Comparison of ENCODE assay signal across 21 cellular contexts in genomic region chr13:98962901-98963594, GRCh38. TPM values are rescaled to one million over a fixed set of nuclear protein-coding genes. Genes with fewer than 3 reads are reported as not detected.
DNase-seq lines count a peak whose midpoint lies in the region; ATAC-seq and TF ChIP-seq lines count a peak whose summit lies in the region.
"Had no signal": no experiment of that assay in that cellular context is flagged by ENCODE, and none has a peak within 500 bp of the region (broad histone marks: within the 10 kb centered on the region; RNA-seq: fewer than 3 reads in every experiment).

No MANE protein-coding gene starts in this region.

- TF ChIP-seq EP300 in gastroesophageal sphincter (IDR thresholded peaks at IDR 0.05), result no peak

- no peak for TF ChIP-seq POLR2A in gastroesophageal sphincter (IDR thresholded peaks at IDR 0.05)

- TF ChIP-seq CTCF in heart right ventricle (IDR thresholded peaks at IDR 0.05) (no peak), gastroesophageal sphincter (IDR thresholded peaks at IDR 0.05) (no peak)

- WGBS in heart right ventricle, 2 donors, result 74 to 82% methylated on average over 9 of the region's 9 CpGs
- 29 to 44% methylated on average over 2 to 3 of the region's 9 CpGs for WGBS in gastroesophageal sphincter (ENCODE audit: low coverage in 1 of 2), 2 donors

- H3K4me1 ChIP-seq in heart right ventricle (peaks cover 33 to 99% (median 76%) of the 10 kb centered on the region in 9 donors), gastroesophageal sphincter (peaks cover 2 to 94% (median 17%) of the 10 kb centered on the region in 3 donors), subcutaneous abdominal adipose tissue (ENCODE audit: control insufficient read depth in 5 of 5, insufficient read depth in 5 of 5, low read length in 5 of 5) (peaks cover 3 to 65% (median 25%) of the 10 kb centered on the region in 5 donors)
- H3K4me1 ChIP-seq: BE2C had no signal

- ATAC-seq in heart right ventricle (peak in 7 of 8 donors; percentile 18 to 55 (median 33)), Right ventricle myocardium inferior (no peak), gastroesophageal sphincter (peak; percentile 16), HG02759 (IDR thresholded peaks at IDR 0.05; ENCODE audit: unreplicated experiment) (no peak)
- ATAC-seq: Panc1 had no signal

- intact Hi-C loops in heart right ventricle (cut with DNase I), result loop anchor here in 1 of 10 donors (10.0 kb wide), 1 partner anchor 48 kb away; no protein-coding TSS in a partner anchor
- intact Hi-C loops in Right ventricle myocardium inferior (cut with DNase I), result loop anchor here (5.0 kb wide), 1 partner anchor 36 kb away; no protein-coding TSS in a partner anchor
- intact Hi-C loops in posterior vena cava (cut with DNase I), result no loop called here
- intact Hi-C loops in posterior cingulate gyrus (cut with DNase I), result no loop called here

- H3K4me3 ChIP-seq in heart right ventricle (no peak overlapping the region), gastroesophageal sphincter (no peak overlapping the region), subcutaneous abdominal adipose tissue (ENCODE audit: low read depth in 1 of 5, low read length in 5 of 5) (no peak overlapping the region)
- H3K4me3 ChIP-seq: MG63 had no signal

- H3K9me3 ChIP-seq in heart right ventricle (no peaks in the 10 kb centered on the region), gastroesophageal sphincter (no peaks in the 10 kb centered on the region), subcutaneous abdominal adipose tissue (ENCODE audit: control insufficient read depth in 5 of 5, low read length in 5 of 5) (no peaks in the 10 kb centered on the region)
- H3K9me3 ChIP-seq: BE2C, MG63 had no signal

- DNase-seq in heart right ventricle, result no peak
- no peak for DNase-seq in Right ventricle myocardium inferior (ENCODE audit: missing footprints)
- DNase-seq in posterior vena cava (ENCODE audit: low spot score), result peak; percentile 58
- DNase-seq in posterior cingulate gyrus, result no peak
- DNase-seq in SK-N-DZ (ENCODE audit: low spot score), result no peak
- DNase-seq: BE2C; CD4-positive, alpha-beta T cell; DMS153; GDM1; HCEC 1CT; Kasumi-1; MG63; NCI-H1048; NCI-H1436; NCI-H1930; NCI-H2171; NCI-H526 had no signal

- H3K9ac ChIP-seq in subcutaneous abdominal adipose tissue (ENCODE audit: low read length in 5 of 5), result no peak overlapping the region

- H3K36me3 ChIP-seq in heart right ventricle, result no peaks in the 10 kb centered on the region
- no peaks in the 10 kb centered on the region for H3K36me3 ChIP-seq in gastroesophageal sphincter
- peaks cover 0 to 2% (median 0%) of the 10 kb centered on the region in 5 donors for H3K36me3 ChIP-seq in subcutaneous abdominal adipose tissue (ENCODE audit: control insufficient read depth in 5 of 5, insufficient read depth in 5 of 5, low read length in 5 of 5)
- H3K36me3 ChIP-seq: BE2C, MG63 had no signal

- peak overlapping the region; percentile 10 to 85 (median 65) for H3K27ac ChIP-seq in heart right ventricle
- peak overlapping the region in 3 of 4 donors; percentile 24 to 52 (median 35) for H3K27ac ChIP-seq in gastroesophageal sphincter
- H3K27ac ChIP-seq in subcutaneous abdominal adipose tissue (ENCODE audit: low read depth, low read length), result peak overlapping the region; percentile 66

- no peaks in the 10 kb centered on the region for H3K27me3 ChIP-seq in heart right ventricle
- no peaks in the 10 kb centered on the region for H3K27me3 ChIP-seq in gastroesophageal sphincter
- peaks cover 0 to 3% (median 0%) of the 10 kb centered on the region in 5 donors for H3K27me3 ChIP-seq in subcutaneous abdominal adipose tissue (ENCODE audit: control insufficient read depth in 5 of 5, insufficient read depth in 4 of 5, low read length in 5 of 5)
- H3K27me3 ChIP-seq: MG63 had no signal

RNA-seq across cellular contexts. Expression of gene DOCK9, which starts 14.8 kb away (rescaled TPM):
- total RNA-seq in heart right ventricle (10 to 100 TPM; 31.6 to 73.7 (median 43.4) TPM), Right ventricle myocardium inferior (34.9 TPM), gastroesophageal sphincter (100 to 1,000 TPM in 3 of 4 donors, 10 to 100 TPM in 1; 84.1 to 203 (median 150) TPM), posterior vena cava (10 to 100 TPM; 85.3 to 91.7 TPM)
- 10 to 100 TPM; 32.0 to 45.3 TPM for polyA plus RNA-seq in heart right ventricle
- 1.9 and 2.7 TPM in 2 replicates for polyA plus RNA-seq in SK-N-DZ (2014; cell fraction: cytosol; rRNA removed)
- polyA plus RNA-seq in SK-N-DZ (2014; cell fraction: nucleus; rRNA removed), result 1.2 and 3.3 TPM in 2 replicates

Comparison
In these comparisons a context has a peak if more than half of its experiments do, and no peak if none do; other contexts are left out.
1. ATAC-seq: peak in heart right ventricle (7 of 8) and gastroesophageal sphincter (single experiment); none in Right ventricle myocardium inferior (single experiment) and HG02759 (single experiment).
2. Peak in every context shown above with its lines, with median percentiles within 50 percentile points of each other: H3K27ac ChIP-seq.